In the genomic region with DNA sequence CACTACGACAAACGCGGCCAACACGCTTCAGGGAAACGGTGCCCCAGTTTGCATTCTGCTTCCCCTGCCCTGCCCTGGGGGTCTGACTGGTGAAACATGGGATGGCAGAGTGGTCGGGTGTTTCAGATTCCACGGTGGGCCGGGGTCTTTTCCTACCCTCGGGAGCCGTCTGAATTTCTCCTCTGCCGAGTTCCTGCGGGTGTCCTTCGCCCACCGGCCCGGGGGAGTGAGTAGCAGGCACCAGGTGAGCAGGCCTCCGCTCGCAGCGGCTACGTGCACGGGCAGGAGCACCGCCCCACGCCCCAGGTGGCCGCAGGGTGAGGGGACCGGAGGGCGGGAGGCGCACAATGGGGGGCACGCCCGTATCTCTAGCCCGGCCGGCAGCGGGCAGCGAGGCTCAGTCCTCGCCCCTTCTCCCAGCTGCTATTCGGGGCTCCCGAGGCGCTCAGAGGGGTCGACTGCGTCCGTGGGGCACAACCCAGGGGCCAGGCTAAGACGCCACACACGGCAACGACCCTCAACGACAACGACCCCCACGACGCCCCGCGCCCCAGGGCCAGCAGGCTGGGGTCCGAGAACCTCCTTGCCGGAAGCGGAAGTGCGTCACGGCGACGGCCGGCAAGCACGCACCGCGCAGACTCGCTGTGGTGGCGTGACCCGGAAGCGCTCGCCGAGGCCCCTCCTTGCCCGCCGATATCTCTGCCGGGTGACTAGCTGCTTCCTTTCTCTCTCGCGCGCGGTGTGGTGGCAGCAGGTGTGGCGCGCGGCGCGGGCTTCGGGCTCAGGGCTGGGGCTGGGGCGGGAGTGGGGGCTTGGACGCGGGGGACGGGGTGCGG, we compare ENCODE assay signal across 8 cellular contexts. TPM values are rescaled to one million over a fixed set of nuclear protein-coding genes. Genes with fewer than 3 reads are reported as not detected.
DNase-seq lines count a peak whose midpoint lies in the region; ATAC-seq and TF ChIP-seq lines count a peak whose summit lies in the region.

Gene RPS21, plus strand, starts transcription at position 721 of the 836 bp plus-strand sequence. CDS start 236 bp downstream, outside the sequence.

- H3K4me3 Mint-ChIP-seq in activated CD4-positive, alpha-beta memory T cell treated with anti-CD3 and anti-CD28 coated beads for 36 hours = peak within 1 kb of the TSS; percentile 90

- H3K27me3 ChIP-seq in duodenal mucosa (ENCODE audit: control insufficient read depth in 1 of 2, insufficient read depth in 2 of 2, low read length in 2 of 2) (no peaks in the 10 kb centered on the region), lower lobe of right lung (ENCODE audit: low read depth) (no peaks in the 10 kb centered on the region)

- H3K4me1 Mint-ChIP-seq in activated CD4-positive, alpha-beta memory T cell treated with anti-CD3 and anti-CD28 coated beads for 36 hours (ENCODE audit: low read depth) = peaks cover 42% of the 10 kb centered on the region

- no peaks in the 10 kb centered on the region for H3K27me3 Mint-ChIP-seq in activated CD4-positive, alpha-beta memory T cell treated with anti-CD3 and anti-CD28 coated beads for 36 hours

- DNase-seq in NCI-H774 (lab: John Stamatoyannopoulos, UW) = peak; percentile 90
- DNase-seq in activated CD4-positive, alpha-beta memory T cell treated with anti-CD3 and anti-CD28 coated beads for 36 hours = peak; percentile 95
- DNase-seq in lower lobe of right lung = peak; percentile 95
- peak; percentile 81 to 89 (median 86) for DNase-seq in stimulated activated CD4-positive, alpha-beta T cell treated with anti-CD3 and anti-CD28 coated beads, TNF-alpha, amount 100 ng/mL, for 1 hour (ENCODE audit: low read depth in 3 of 3, low spot score in 1 of 3)

- intact Hi-C loops in activated CD4-positive, alpha-beta memory T cell treated with anti-CD3 and anti-CD28 coated beads for 36 hours (cut with micrococcal nuclease) = loop anchor here (1.0 to 5.0 kb wide), 4 partner anchors 21 to 244 kb away; partner anchors contain the start of genes ADRM1, CABLES2, OSBPL2 and PSMA7
- intact Hi-C loops in lower lobe of right lung (cut with DNase I) = loop anchor here (10.0 kb wide), 1 partner anchor 82 kb away; the partner anchor contains the start of gene ADRM1

- H3K4me1 ChIP-seq in duodenal mucosa (ENCODE audit: control insufficient read depth in 1 of 2, insufficient read depth in 2 of 2, low read length in 2 of 2) (peaks cover 17 to 27% of the 10 kb centered on the region in 2 donors), lower lobe of right lung (peaks cover 32% of the 10 kb centered on the region)

- H3K9me3 ChIP-seq in duodenal mucosa (ENCODE audit: control insufficient read depth in 1 of 2, low read length in 2 of 2) (no peaks in the 10 kb centered on the region), lower lobe of right lung (no peaks in the 10 kb centered on the region)

- ATAC-seq in GM19395 (IDR thresholded peaks at IDR 0.05; ENCODE audit: unreplicated experiment) (peak; percentile 83), HG03558 (IDR thresholded peaks at IDR 0.05; ENCODE audit: extremely low read depth, unreplicated experiment) (peak; percentile 67), lower lobe of right lung (peak; percentile 95 to 97)

- H3K27ac Mint-ChIP-seq in activated CD4-positive, alpha-beta memory T cell treated with anti-CD3 and anti-CD28 coated beads for 36 hours = peak within 1 kb of the TSS; percentile 87

- CTCF ChIA-PET in activated CD4-positive, alpha-beta memory T cell treated with anti-CD3 and anti-CD28 coated beads for 36 hours (lab: Charles Lee) = interaction anchor here (1.4 to 1.6 kb wide), 2 partner anchors 84 to 230 kb away, joined by 5 to 7 read pairs; partner anchors contain the start of gene ADRM1

- POLR2A ChIA-PET in activated CD4-positive, alpha-beta memory T cell treated with anti-CD3 and anti-CD28 coated beads for 36 hours (lab: Charles Lee) = interaction anchor here (0.7 to 1.3 kb wide), 2 partner anchors 84 to 86 kb away, joined by 3 to 12 read pairs; partner anchors contain the start of gene ADRM1

- peaks cover 2% of the 10 kb centered on the region for H3K9me3 Mint-ChIP-seq in activated CD4-positive, alpha-beta memory T cell treated with anti-CD3 and anti-CD28 coated beads for 36 hours

- H3K36me3 Mint-ChIP-seq in activated CD4-positive, alpha-beta memory T cell treated with anti-CD3 and anti-CD28 coated beads for 36 hours = peaks cover 53% of the 10 kb centered on the region

- no peak for TF ChIP-seq CTCF in C4-2B (conservative IDR thresholded peaks at IDR 0.05)
- no peak for TF ChIP-seq CTCF in lower lobe of right lung (IDR thresholded peaks at IDR 0.05)

- H3K4me3 ChIP-seq in duodenal mucosa (ENCODE audit: low read depth in 1 of 2, low read length in 2 of 2) (peak within 1 kb of the TSS; percentile 99 to 100), lower lobe of right lung (peak within 1 kb of the TSS; percentile 95)

- H3K27ac ChIP-seq in C4-2B = peak within 1 kb of the TSS; percentile 95
- peak within 1 kb of the TSS; percentile 90 for H3K27ac ChIP-seq in duodenal mucosa (ENCODE audit: low read depth, low read length)
- H3K27ac ChIP-seq in lower lobe of right lung = peak within 1 kb of the TSS; percentile 97

- H3K9ac ChIP-seq in duodenal mucosa (ENCODE audit: low read depth in 1 of 2, low read length in 2 of 2) = peak within 1 kb of the TSS; percentile 96 to 98

- peaks cover 19 to 43% of the 10 kb centered on the region in 2 donors for H3K36me3 ChIP-seq in duodenal mucosa (ENCODE audit: control insufficient read depth in 1 of 2, insufficient read depth in 2 of 2, low read length in 2 of 2)
- H3K36me3 ChIP-seq in lower lobe of right lung = peaks cover 37% of the 10 kb centered on the region

RNA-seq across cellular contexts. Expression of gene RPS21, which starts in this region (rescaled TPM):
- 1,000 to 10,000 TPM; 2,488 to 2,529 TPM for total RNA-seq in activated CD4-positive, alpha-beta memory T cell treated with anti-CD3 and anti-CD28 coated beads for 36 hours
- 1,104 TPM for total RNA-seq in lower lobe of right lung

Comparison
In these comparisons a context has a peak if more than half of its experiments do, and no peak if none do; other contexts are left out.
1. Peak in every context shown above with its lines: DNase-seq, ATAC-seq, H3K4me3 ChIP-seq and H3K27ac ChIP-seq.